ENCODE assay signal across 25 cellular contexts in genomic region chr5:135355182-135355581, GRCh38. TPM values are rescaled to one million over a fixed set of nuclear protein-coding genes. Genes with fewer than 3 reads are reported as not detected.
A peak's percentile ranks its signal among the peaks of the same experiment; 100 is the strongest.
DNase-seq lines count a peak whose midpoint lies in the region; ATAC-seq and TF ChIP-seq lines count a peak whose summit lies in the region.
"Had no signal": no experiment of that assay in that cellular context is flagged by ENCODE, and none has a peak within 500 bp of the region (broad histone marks: within the 10 kb centered on the region; RNA-seq: fewer than 3 reads in every experiment).

No MANE protein-coding gene starts in this region.

- peak overlapping the region in 3 of 4 donors; percentile 73 to 79 (median 74) for H3K27ac ChIP-seq in sigmoid colon
- H3K27ac ChIP-seq: SK-N-MC had no signal

- intact Hi-C loops in CD14-positive monocyte (cut with micrococcal nuclease): no loop called here
- intact Hi-C loops in sigmoid colon (cut with DNase I): no loop called here
- intact Hi-C loops in posterior cingulate gyrus (cut with DNase I): no loop called here

- peaks cover under 1% of the 10 kb centered on the region for H3K4me1 Mint-ChIP-seq in CD14-positive monocyte
- H3K4me1 Mint-ChIP-seq in effector memory CD8-positive, alpha-beta T cell (ENCODE audit: low read depth in 2 of 2): peaks cover 5 to 6% of the 10 kb centered on the region in 2 donors
- H3K4me1 Mint-ChIP-seq: B cell, WTC11 had no signal

- H3K27ac Mint-ChIP-seq in CD14-positive monocyte: peak overlapping the region in 4 of 7 donors; percentile 31 to 87 (median 58)
- peak overlapping the region; percentile 15 to 52 for H3K27ac Mint-ChIP-seq in effector memory CD8-positive, alpha-beta T cell
- H3K27ac Mint-ChIP-seq: B cell; stimulated activated naive B cell treated with anti-CD40 and anti-IgM and Interleukin-4, amounts not matched to agents 10 μg/mL and 1 μg/mL and 100 μg/mL, for 72 hours; WTC11 had no signal

- peaks cover 0 to 56% (median 48%) of the 10 kb centered on the region in 4 donors for H3K4me1 ChIP-seq in sigmoid colon
- H3K4me1 ChIP-seq: Caco-2 had no signal

- 90 to 95% methylated on average over 1 of the region's 1 CpG for WGBS in sigmoid colon, 2 donors

- TF ChIP-seq CTCF in CD14-positive monocyte (IDR thresholded peaks at IDR 0.05): no peak
- TF ChIP-seq CTCF in sigmoid colon (IDR thresholded peaks at IDR 0.05): no peak

- H3K27me3 ChIP-seq in sigmoid colon: no peaks in the 10 kb centered on the region
- H3K27me3 ChIP-seq: breast epithelium had no signal

- H3K4me3 ChIP-seq in sigmoid colon: no peak overlapping the region
- H3K4me3 ChIP-seq: breast epithelium, K562, left ventricle myocardium inferior, SK-N-MC had no signal

- H3K9me3 Mint-ChIP-seq in CD14-positive monocyte: no peaks in the 10 kb centered on the region
- H3K9me3 Mint-ChIP-seq in effector memory CD8-positive, alpha-beta T cell: no peaks in the 10 kb centered on the region
- H3K9me3 Mint-ChIP-seq: stimulated activated naive B cell treated with anti-CD40 and anti-IgM and Interleukin-4, amounts not matched to agents 10 μg/mL and 1 μg/mL and 100 μg/mL, for 72 hours; WTC11 had no signal

- no peak for TF ChIP-seq EP300 in sigmoid colon (IDR thresholded peaks at IDR 0.05)

- ATAC-seq in effector memory CD8-positive, alpha-beta T cell (replicated peaks): no peak
- no peak for ATAC-seq in GM21447 (IDR thresholded peaks at IDR 0.05; ENCODE audit: unreplicated experiment)
- ATAC-seq in GM18868 (IDR thresholded peaks at IDR 0.05; ENCODE audit: unreplicated experiment): no peak
- ATAC-seq: HCT116; K562; stimulated activated naive B cell treated with anti-CD40 and anti-IgM and Interleukin-4, amounts not matched to agents 10 μg/mL and 1 μg/mL and 100 μg/mL, for 72 hours; WTC11 had no signal

- TF ChIP-seq POLR2A in sigmoid colon (IDR thresholded peaks at IDR 0.05): no peak

- peaks cover 92 to 95% of the 10 kb centered on the region in 2 donors for H3K36me3 Mint-ChIP-seq in CD14-positive monocyte
- peaks cover 12% of the 10 kb centered on the region for H3K36me3 Mint-ChIP-seq in effector memory CD8-positive, alpha-beta T cell (ENCODE audit: insufficient read depth)

- no peaks in the 10 kb centered on the region for H3K9me3 ChIP-seq in sigmoid colon
- H3K9me3 ChIP-seq: breast epithelium, Caco-2, left ventricle myocardium inferior had no signal

- H3K4me3 Mint-ChIP-seq in CD14-positive monocyte: no peak overlapping the region
- no peak overlapping the region for H3K4me3 Mint-ChIP-seq in effector memory CD8-positive, alpha-beta T cell
- H3K4me3 Mint-ChIP-seq: B cell; stimulated activated naive B cell treated with anti-CD40 and anti-IgM and Interleukin-4, amounts not matched to agents 10 μg/mL and 1 μg/mL and 100 μg/mL, for 72 hours; WTC11 had no signal

- H3K27me3 Mint-ChIP-seq in CD14-positive monocyte (ENCODE audit: low read depth in 3 of 3): peaks cover 0 to 2% (median 0%) of the 10 kb centered on the region in 3 donors
- H3K27me3 Mint-ChIP-seq in effector memory CD8-positive, alpha-beta T cell: no peaks in the 10 kb centered on the region
- H3K27me3 Mint-ChIP-seq: B cell; stimulated activated naive B cell treated with anti-CD40 and anti-IgM and Interleukin-4, amounts not matched to agents 10 μg/mL and 1 μg/mL and 100 μg/mL, for 72 hours had no signal

- DNase-seq in CD14-positive monocyte (ENCODE audit: low spot score): no peak
- peak; percentile 43 for DNase-seq in HCEC 1CT
- DNase-seq in effector memory CD8-positive, alpha-beta T cell: no peak
- peak; percentile 2 for DNase-seq in sigmoid colon
- DNase-seq in posterior cingulate gyrus: no peak
- DNase-seq in NCI-H2227 (lab: John Stamatoyannopoulos, UW; ENCODE audit: unreplicated experiment): no peak
- DNase-seq: activated CD8-positive, alpha-beta memory T cell treated with anti-CD3 and anti-CD28 coated beads, Interleukin-2, amount 50 U/mL, for 4 hours; activated gamma-delta T cell; Caco-2; cortex of kidney; left ventricle myocardium inferior; NCI-H1694 treated with DMSO at 0.1 percent for 48 hours; NCI-H2171 treated with DMSO at 0.1 percent for 48 hours; NCI-H526 treated with DMSO at 0.1 percent for 48 hours; stimulated activated CD4-positive, alpha-beta T cell treated with anti-CD3 and anti-CD28 coated beads, Interleukin-2, amount 100 ng/mL, for 48 hours; stimulated activated naive B cell treated with anti-CD40 and anti-IgM and Interleukin-4, amounts not matched to agents 10 μg/mL and 1 μg/mL and 100 μg/mL, for 72 hours; T-helper 9 cell had no signal

- H3K36me3 ChIP-seq in sigmoid colon: peaks cover under 1 to 21% (median 10%) of the 10 kb centered on the region in 4 donors
- H3K36me3 ChIP-seq: breast epithelium had no signal

RNA-seq across cellular contexts. Expression of gene MACROH2A1, which starts 43.8 kb away (rescaled TPM):
- polyA plus RNA-seq in CD14-positive monocyte (100 to 1,000 TPM; 352 to 443 TPM), sigmoid colon (100 to 1,000 TPM; 123 to 202 (median 175) TPM)
- total RNA-seq in sigmoid colon: 100 to 1,000 TPM; 153 to 191 (median 179) TPM

Comparison
In these comparisons a context has a peak if more than half of its experiments do, and no peak if none do; other contexts are left out.
1. DNase-seq: peak in HCEC 1CT (single experiment) and sigmoid colon (single experiment); none in CD14-positive monocyte (single experiment), effector memory CD8-positive, alpha-beta T cell (0 of 3), posterior cingulate gyrus (0 of 10) and NCI-H2227 (single experiment).